Comparison of ENCODE assay signal across 8 cellular contexts in genomic region chr4:2468464-2469191, GRCh38. TPM values are rescaled to one million over a fixed set of nuclear protein-coding genes. Genes with fewer than 3 reads are reported as not detected.
DNase-seq lines count a peak whose midpoint lies in the region; ATAC-seq, FAIRE-seq and TF ChIP-seq lines count a peak whose summit lies in the region.

TSS of gene RNF4 (plus strand) at chr4:2469106. CDS start at chr4:2490494, 21,388 bp downstream.

- in situ Hi-C loops in gastrocnemius medialis (cut with MboI; ENCODE audit: low sequenced_read_pairs in 4 of 4) = loop anchor here in 3 of 4 donors (10.0 to 25.0 kb wide), 2 partner anchors 244 to 256 kb away; no protein-coding TSS in a partner anchor

- H3K4me3 ChIP-seq in body of pancreas = peak within 1 kb of the TSS; percentile 83 to 87
- H3K4me3 ChIP-seq in gastrocnemius medialis = peak within 1 kb of the TSS; percentile 81 to 89 (median 88)

- TF ChIP-seq POLR2A in body of pancreas (IDR thresholded peaks at IDR 0.05) (peak; percentile 76 to 87 (median 85)), gastrocnemius medialis (IDR thresholded peaks at IDR 0.05) (peak; percentile 75 to 81)

- peak within 1 kb of the TSS; percentile 87 for H3K27ac ChIP-seq in 22Rv1
- peak within 1 kb of the TSS; percentile 70 to 95 (median 88) for H3K27ac ChIP-seq in body of pancreas
- peak within 1 kb of the TSS; percentile 88 to 98 (median 94) for H3K27ac ChIP-seq in gastrocnemius medialis

- H3K36me3 ChIP-seq in body of pancreas (replicated peaks in 1 of 2; ENCODE audit: insufficient read depth in 1 of 2, low read depth in 2 of 2) (no peaks in the 10 kb centered on the region), gastrocnemius medialis (peaks cover 0 to 13% of the 10 kb centered on the region in 2 donors)

- peak; percentile 80 for FAIRE-seq in TTC549 (lab: Jason Lieb, UNC)

- WGBS in body of pancreas, 2 donors = 0 to 1% methylated on average over 16 to 73 of the region's 73 CpGs

- no peaks in the 10 kb centered on the region for H3K27me3 ChIP-seq in body of pancreas
- no peaks in the 10 kb centered on the region for H3K27me3 ChIP-seq in gastrocnemius medialis

- intact Hi-C loops in body of pancreas (cut with DNase I) = no loop called here
- intact Hi-C loops in gastrocnemius medialis (cut with DNase I; ENCODE audit: low total_unique reads) = loop anchor here (1.0 to 10.0 kb wide), 4 partner anchors 50 to 464 kb away; partner anchors contain the start of genes CFAP99, FAM193A, MXD4 and NELFA

- no peaks in the 10 kb centered on the region for H3K9me3 ChIP-seq in body of pancreas
- H3K9me3 ChIP-seq in gastrocnemius medialis = no peaks in the 10 kb centered on the region

- DNase-seq in NCI-H2107 treated with DMSO at 0.1 percent for 48 hours (lab: John Stamatoyannopoulos, UW; ENCODE audit: unreplicated experiment) (peak; percentile 89), body of pancreas (peak; percentile 96 to 98 (median 96)), iPS DF 4.7 (ENCODE audit: extremely low read depth, low spot score) (peak; percentile 79), gastrocnemius medialis (peak; percentile 94 to 97)

- TF ChIP-seq CTCF in 22Rv1 (IDR thresholded peaks at IDR 0.05) (no peak), body of pancreas (IDR thresholded peaks at IDR 0.05) (no peak), gastrocnemius medialis (IDR thresholded peaks at IDR 0.05 in 4 of 5, conservative IDR thresholded peaks at IDR 0.05 in 1 of 5) (no peak)

- peak; percentile 76 for ATAC-seq in GM18520 (IDR thresholded peaks at IDR 0.05; ENCODE audit: unreplicated experiment)
- ATAC-seq in HG03064 (IDR thresholded peaks at IDR 0.05; ENCODE audit: low read depth, unreplicated experiment) = peak; percentile 77
- peak; percentile 98 for ATAC-seq in body of pancreas
- ATAC-seq in gastrocnemius medialis = peak; percentile 98

- H3K4me1 ChIP-seq in body of pancreas (peaks cover 23% of the 10 kb centered on the region), gastrocnemius medialis (peaks cover 26 to 27% of the 10 kb centered on the region in 2 donors)

RNA-seq across cellular contexts. Expression of gene RNF4, which starts in this region (rescaled TPM):
- 10 to 100 TPM; 29.0 to 29.3 TPM for total RNA-seq in body of pancreas
- 10 to 100 TPM; 21.7 to 48.7 (median 34.7) TPM for total RNA-seq in gastrocnemius medialis

Comparison
In these comparisons a context has a peak if more than half of its experiments do, and no peak if none do; other contexts are left out.
1. Peak in every context shown above with its lines: DNase-seq, ATAC-seq, H3K4me3 ChIP-seq and H3K27ac ChIP-seq.